ENCODE assay signal across 20 cellular contexts in the genomic region with DNA sequence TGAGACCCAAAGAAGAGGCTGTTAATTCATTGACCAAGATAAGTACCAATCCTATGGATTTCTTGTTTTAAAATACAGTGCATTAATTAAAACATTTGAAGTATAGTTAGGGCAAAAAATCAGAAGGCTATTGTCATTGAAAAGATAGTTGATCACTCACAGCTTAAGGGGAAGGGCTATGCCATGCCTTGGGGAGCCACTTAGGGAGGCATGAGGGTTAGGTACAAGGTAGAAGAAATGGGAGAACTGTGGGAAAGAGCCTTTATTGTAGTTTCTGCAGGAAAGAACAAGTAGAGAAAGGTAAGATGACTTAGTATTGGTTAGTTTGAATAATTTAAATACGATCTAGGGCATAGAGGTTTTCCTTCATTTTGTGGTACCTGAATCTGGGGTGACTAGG.
"Had no signal": no experiment of that assay in that cellular context is flagged by ENCODE, and none has a peak within 500 bp of the region (broad histone marks: within the 10 kb centered on the region; RNA-seq: fewer than 3 reads in every experiment).

No MANE protein-coding gene starts in this region.

- H2AFZ ChIP-seq: hepatocyte had no signal

- H3K9me3 ChIP-seq: esophagus muscularis mucosa, gastroesophageal sphincter, heart left ventricle, left lung, lower lobe of right lung, mucosa of descending colon had no signal

- H3K36me3 Mint-ChIP-seq: mesothelial cell of epicardium; naive B cell; naive thymus-derived CD8-positive, alpha-beta T cell had no signal

- H3K27ac Mint-ChIP-seq: mesothelial cell of epicardium had no signal

- H3K27me3 ChIP-seq: dorsolateral prefrontal cortex, esophagus muscularis mucosa, foreskin keratinocyte, gastroesophageal sphincter, heart left ventricle, hepatocyte, left lung had no signal

- H3K4me1 ChIP-seq: esophagus muscularis mucosa, foreskin keratinocyte, gastroesophageal sphincter, heart left ventricle, left lung, lower lobe of right lung had no signal

- H3K9me3 Mint-ChIP-seq: naive thymus-derived CD8-positive, alpha-beta T cell had no signal

- H3K4me3 Mint-ChIP-seq: mesothelial cell of epicardium; naive B cell; naive thymus-derived CD8-positive, alpha-beta T cell had no signal

- H3K4me3 ChIP-seq: coronary artery, dorsolateral prefrontal cortex, esophagus muscularis mucosa, gastroesophageal sphincter, heart left ventricle, hepatocyte, left lung, lower lobe of right lung, mucosa of descending colon had no signal

- ATAC-seq: foreskin keratinocyte; gastroesophageal sphincter; heart left ventricle; left cardiac atrium; left lung; left ventricle myocardium superior; lower lobe of right lung; mucosa of descending colon; naive thymus-derived CD8-positive, alpha-beta T cell had no signal

- DNase-seq: dermis blood vessel endothelial cell; dorsolateral prefrontal cortex; effector CD4-positive, alpha-beta T cell; effector memory CD4-positive, alpha-beta T cell; foreskin keratinocyte; heart left ventricle; hypothalamus; left cardiac atrium; left lung; left ventricle myocardium superior; lower lobe of right lung; mesenchymal stem cell; mucosa of descending colon; naive B cell; naive thymus-derived CD8-positive, alpha-beta T cell had no signal

- H3K36me3 ChIP-seq: esophagus muscularis mucosa, gastroesophageal sphincter, heart left ventricle, left lung, lower lobe of right lung had no signal

- H3K27me3 Mint-ChIP-seq: naive B cell had no signal

- H3K4me2 ChIP-seq: hepatocyte had no signal

- H3K4me1 Mint-ChIP-seq: mesothelial cell of epicardium had no signal

- H3K27ac ChIP-seq: coronary artery, dorsolateral prefrontal cortex, esophagus muscularis mucosa, foreskin keratinocyte, gastroesophageal sphincter, heart left ventricle, hepatocyte, left lung, lower lobe of right lung had no signal

- H3K79me2 ChIP-seq: hepatocyte had no signal
